Comparison of ENCODE assay signal across 8 cellular contexts in the genomic region with DNA sequence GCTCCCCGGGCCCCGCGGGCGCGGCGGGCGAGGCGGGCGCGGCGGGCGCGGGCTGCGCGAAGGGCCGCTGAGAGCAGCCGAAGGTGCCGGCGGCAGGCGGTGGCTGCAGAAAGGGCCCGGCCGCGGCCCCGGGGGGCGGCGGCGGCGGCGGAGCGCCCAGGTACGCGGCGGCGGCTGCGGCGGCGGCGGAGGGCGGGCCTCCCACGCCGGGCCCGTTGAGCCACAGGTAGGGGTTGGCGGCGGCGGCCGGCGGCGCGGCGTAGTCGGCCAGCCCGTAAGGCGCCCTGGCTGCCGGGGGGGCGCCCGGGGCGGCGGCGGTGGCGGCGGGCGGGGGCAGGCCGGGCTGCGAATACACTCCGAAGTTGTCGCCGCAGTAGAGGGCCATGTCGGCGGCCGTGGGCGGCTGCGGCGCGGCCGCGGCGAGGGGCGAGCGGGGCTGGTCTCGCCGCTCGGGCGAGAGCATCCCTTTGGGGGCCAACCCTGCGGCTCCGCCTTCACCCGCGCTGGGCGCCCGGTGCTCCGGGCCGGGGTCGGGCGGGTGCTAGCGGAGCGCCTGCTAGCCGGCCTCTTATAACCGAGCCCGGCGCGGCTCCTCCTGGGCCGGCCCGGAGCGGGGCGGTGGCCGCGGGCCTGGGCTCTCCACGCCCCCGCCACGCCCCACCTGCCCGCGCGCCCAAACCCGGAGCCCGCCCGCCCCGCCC. TPM values are rescaled to one million over a fixed set of nuclear protein-coding genes. Genes with fewer than 3 reads are reported as not detected.
DNase-seq lines count a peak whose midpoint lies in the region; ATAC-seq and TF ChIP-seq lines count a peak whose summit lies in the region.

A gene (minus strand): TSS at position 543 of the 701 bp plus-strand sequence. CDS start 158 bp downstream, at position 385.

- peak within 1 kb of the TSS; percentile 81 to 83 for H3K4me3 Mint-ChIP-seq in activated T-cell treated with anti-CD3 and anti-CD28 coated beads, Interleukin-2, amount 50 U/mL, for 72 hours

- H3K36me3 ChIP-seq in left ventricle myocardium inferior (no peaks in the 10 kb centered on the region), aorta (ENCODE audit: control insufficient read depth in 1 of 2, insufficient read depth in 2 of 2, low read length in 1 of 2) (no peaks in the 10 kb centered on the region)

- H3K4me1 Mint-ChIP-seq in activated T-cell treated with anti-CD3 and anti-CD28 coated beads, Interleukin-2, amount 50 U/mL, for 72 hours (ENCODE audit: low read depth): peaks cover 13% of the 10 kb centered on the region

- H3K27me3 Mint-ChIP-seq in activated T-cell treated with anti-CD3 and anti-CD28 coated beads, Interleukin-2, amount 50 U/mL, for 72 hours (ENCODE audit: low read depth): peaks cover 52% of the 10 kb centered on the region

- no peaks in the 10 kb centered on the region for H3K36me3 Mint-ChIP-seq in activated T-cell treated with anti-CD3 and anti-CD28 coated beads, Interleukin-2, amount 50 U/mL, for 72 hours (ENCODE audit: insufficient read depth in 2 of 2)

- H3K27ac ChIP-seq in left ventricle myocardium inferior (replicated peaks): no peak within 1 kb of the TSS
- H3K27ac ChIP-seq in aorta (ENCODE audit: low read depth in 1 of 2, low read length in 2 of 2): no peak within 1 kb of the TSS

- intact Hi-C loops in left ventricle myocardium inferior (cut with micrococcal nuclease): no loop called here
- intact Hi-C loops in left ventricle myocardium superior (cut with micrococcal nuclease): no loop called here
- intact Hi-C loops in aorta (cut with DNase I): no loop called here

- ATAC-seq in left ventricle myocardium superior: no peak
- ATAC-seq in activated T-cell treated with anti-CD3 and anti-CD28 coated beads, Interleukin-2, amount 50 U/mL, for 72 hours (replicated peaks in 1 of 2): peak; percentile 64 to 69
- ATAC-seq in aorta (ENCODE audit: low FRiP score): no peak
- no peak for ATAC-seq in HG02588 (IDR thresholded peaks at IDR 0.05; ENCODE audit: unreplicated experiment)

- 1 to 2% methylated on average over 45 to 116 of the region's 116 CpGs for WGBS in aorta, 2 donors

- H3K9me3 Mint-ChIP-seq in activated T-cell treated with anti-CD3 and anti-CD28 coated beads, Interleukin-2, amount 50 U/mL, for 72 hours: no peaks in the 10 kb centered on the region

- H3K4me3 ChIP-seq in left ventricle myocardium inferior: peak within 1 kb of the TSS; percentile 56
- H3K4me3 ChIP-seq in aorta (ENCODE audit: low read length in 2 of 2): peak within 1 kb of the TSS; percentile 41 to 81

- DNase-seq in left ventricle myocardium inferior (no peak), left ventricle myocardium superior (no peak), left kidney (ENCODE audit: low read depth, low spot score) (peak; percentile 44), aorta (no peak), NCI-H524 treated with DMSO at 0.1 percent for 48 hours (lab: John Stamatoyannopoulos, UW) (no peak)
- peak; percentile 16 to 25 for DNase-seq in activated T-cell treated with anti-CD3 and anti-CD28 coated beads, Interleukin-2, amount 50 U/mL, for 72 hours
- no peak for DNase-seq in stimulated activated CD4-positive, alpha-beta T cell treated with anti-CD3 and anti-CD28 coated beads, Interleukin-4, amount 100 ng/mL, for 4 hours

- H3K27me3 ChIP-seq in left ventricle myocardium inferior (ENCODE audit: low read depth) (peaks cover 96% of the 10 kb centered on the region), aorta (ENCODE audit: control insufficient read depth in 1 of 2, insufficient read depth in 2 of 2, low read length in 1 of 2) (no peaks in the 10 kb centered on the region)

- no peak for TF ChIP-seq CTCF in left ventricle myocardium inferior (IDR thresholded peaks at IDR 0.05; ENCODE audit: borderline replicate concordance)

- peaks cover 10% of the 10 kb centered on the region for H3K4me1 ChIP-seq in left ventricle myocardium inferior
- no peaks in the 10 kb centered on the region for H3K4me1 ChIP-seq in aorta (ENCODE audit: control insufficient read depth in 1 of 2, insufficient read depth in 2 of 2, low read length in 2 of 2)

- no peak within 1 kb of the TSS for H3K27ac Mint-ChIP-seq in activated T-cell treated with anti-CD3 and anti-CD28 coated beads, Interleukin-2, amount 50 U/mL, for 72 hours

- H3K9me3 ChIP-seq in left ventricle myocardium inferior (replicated peaks) (no peaks in the 10 kb centered on the region), aorta (ENCODE audit: control insufficient read depth, low read length) (no peaks in the 10 kb centered on the region)

RNA-seq across cellular contexts. Expression of the gene that starts here (rescaled TPM):
- total RNA-seq in left ventricle myocardium inferior: not detected
- not detected for total RNA-seq in left ventricle myocardium superior
- not detected for total RNA-seq in activated T-cell treated with anti-CD3 and anti-CD28 coated beads, Interleukin-2, amount 50 U/mL, for 72 hours
- not detected for total RNA-seq in aorta
- polyA plus RNA-seq in aorta: not detected

Comparison
In these comparisons a context has a peak if more than half of its experiments do, and no peak if none do; other contexts are left out.
1. Peak in DNase-seq and ATAC-seq in activated T-cell treated with anti-CD3 and anti-CD28 coated beads, Interleukin-2, amount 50 U/mL, for 72 hours; RNA of the gene not detected or under 1 TPM.